ENCODE assay signal across 1 cellular context in the genomic region with DNA sequence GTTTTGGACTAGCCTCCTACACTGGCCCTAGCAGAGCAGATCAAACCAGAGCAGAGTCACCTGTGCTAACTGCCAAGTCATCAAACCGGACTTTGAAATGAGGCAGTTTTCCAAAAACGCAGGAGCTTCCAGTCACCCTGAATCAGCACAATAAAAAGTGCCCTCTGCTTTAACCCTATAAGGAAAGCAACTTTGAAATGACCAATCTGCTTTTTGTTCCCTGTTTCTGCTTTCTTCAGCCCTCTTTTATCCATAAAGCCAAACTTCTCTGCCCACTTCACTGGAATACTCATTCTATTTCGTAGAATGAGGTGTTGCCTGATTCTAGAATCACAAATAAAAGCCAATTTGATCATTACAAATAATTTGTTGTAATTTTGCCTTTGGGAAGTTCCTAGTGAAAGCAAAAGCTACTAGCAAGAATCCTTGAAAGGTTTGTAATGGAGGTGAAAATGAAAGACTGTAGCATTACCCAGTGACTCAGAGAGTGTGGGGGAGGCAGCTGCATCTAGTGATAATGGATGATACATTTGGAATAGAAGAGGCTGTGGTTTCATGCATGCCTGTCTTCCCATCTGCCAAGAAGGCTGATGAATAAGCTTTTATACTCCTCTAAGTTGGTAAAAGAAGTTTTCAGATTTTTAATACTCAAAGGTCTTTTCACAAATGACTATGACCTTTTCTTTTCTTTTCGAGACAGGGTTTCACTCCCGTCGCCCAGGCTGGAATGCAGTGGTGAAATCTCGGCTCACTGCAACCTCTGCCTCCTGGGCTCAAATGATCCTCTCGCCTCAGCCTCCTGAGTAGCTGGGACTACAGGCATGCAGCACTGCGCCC.
TF ChIP-seq lines count a peak whose summit lies in the region.

No MANE protein-coding gene starts in this region.

TF ChIP-seq in liver, 16 proteins besides CTCF, POLR2A, EP300 and RAD21 (continued from another document):
- TF ChIP-seq, protein P1, sequence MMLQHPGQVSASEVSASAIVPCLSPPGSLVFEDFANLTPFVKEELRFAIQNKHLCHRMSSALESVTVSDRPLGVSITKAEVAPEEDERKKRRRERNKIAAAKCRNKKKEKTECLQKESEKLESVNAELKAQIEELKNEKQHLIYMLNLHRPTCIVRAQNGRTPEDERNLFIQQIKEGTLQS (IDR thresholded peaks at IDR 0.05), result peak; percentile 30
- TF ChIP-seq TAF1 (conservative IDR thresholded peaks at IDR 0.05) (no peak), JUND (IDR thresholded peaks at IDR 0.05) (peak in 1 of 2 donors; percentile 60), RXRA (IDR thresholded peaks at IDR 0.05) (peak; percentile 53 to 82), FOXA2 (IDR thresholded peaks at IDR 0.05) (peak; percentile 59), FOXA1 (IDR thresholded peaks at IDR 0.05) (peak; percentile 58), HNF4G (IDR thresholded peaks at IDR 0.05) (peak; percentile 74)
